ENCODE assay signal across 24 cellular contexts in genomic region chr4:12146349-12146748, GRCh38.
"Had no signal": no experiment of that assay in that cellular context is flagged by ENCODE, and none has a peak within 500 bp of the region (broad histone marks: within the 10 kb centered on the region; RNA-seq: fewer than 3 reads in every experiment).

No MANE protein-coding gene starts in this region.

- H3K4me3 Mint-ChIP-seq: mesothelial cell of epicardium; natural killer cell; neural crest cell; stimulated activated effector memory CD8-positive, alpha-beta T cell treated with anti-CD3 and anti-CD28 coated beads, Interleukin-12 subunit alpha, Interleukin-12 subunit beta, amount 100 ng/mL, for 72 hours; type B pancreatic cell had no signal

- FAIRE-seq: endometrium, islet of Langerhans, urothelium cell line had no signal

- H3K9me3 Mint-ChIP-seq: type B pancreatic cell had no signal

- H3K27me3 Mint-ChIP-seq: type B pancreatic cell had no signal

- H3K4me1 Mint-ChIP-seq: natural killer cell; stimulated activated effector memory CD8-positive, alpha-beta T cell treated with anti-CD3 and anti-CD28 coated beads, Interleukin-12 subunit alpha, Interleukin-12 subunit beta, amount 100 ng/mL, for 72 hours had no signal

- H3K36me3 Mint-ChIP-seq: mesothelial cell of epicardium; natural killer cell; stimulated activated effector memory CD8-positive, alpha-beta T cell treated with anti-CD3 and anti-CD28 coated beads, Interleukin-12 subunit alpha, Interleukin-12 subunit beta, amount 100 ng/mL, for 72 hours; type B pancreatic cell had no signal

- H3K27ac Mint-ChIP-seq: mesothelial cell of epicardium; natural killer cell; stimulated activated effector memory CD8-positive, alpha-beta T cell treated with anti-CD3 and anti-CD28 coated beads, Interleukin-12 subunit alpha, Interleukin-12 subunit beta, amount 100 ng/mL, for 72 hours; type B pancreatic cell had no signal

- ATAC-seq: left lobe of liver; natural killer cell; psoas muscle; right lobe of liver; stimulated activated effector memory CD8-positive, alpha-beta T cell treated with anti-CD3 and anti-CD28 coated beads, Interleukin-12 subunit alpha, Interleukin-12 subunit beta, amount 100 ng/mL, for 72 hours; stimulated activated naive CD8-positive, alpha-beta T cell treated with anti-CD3 and anti-CD28 coated beads, Interleukin-15, Interleukin-2, amounts not matched to agents 100 U/mL and 50 U/mL, for 24 hours had no signal

- DNase-seq: effector memory CD4-positive, alpha-beta T cell; foreskin fibroblast; mammary epithelial cell; natural killer cell; psoas muscle; retina; right lobe of liver; stimulated activated CD4-positive, alpha-beta T cell treated with anti-CD3 and anti-CD28 coated beads, Interleukin-4, amount 100 ng/mL, for 1 hour; stimulated activated CD8-positive, alpha-beta memory T cell treated with anti-CD3 and anti-CD28 coated beads, Interleukin-4, amount 100 ng/mL, for 48 hours; stimulated activated naive CD8-positive, alpha-beta T cell treated with anti-CD3 and anti-CD28 coated beads, Interleukin-15, Interleukin-2, amounts not matched to agents 100 U/mL and 50 U/mL, for 24 hours; thyroid gland had no signal

- H3K27ac ChIP-seq: epithelial cell of prostate, esophagus muscularis mucosa, hepatocyte, parathyroid adenoma, psoas muscle, right lobe of liver, suprapubic skin, thyroid gland had no signal
